8 cellular contexts compared by ENCODE assay signal in genomic region chr3:170357920-170358854, GRCh38. TPM values are rescaled to one million over a fixed set of nuclear protein-coding genes. Genes with fewer than 3 reads are reported as not detected.
A peak's percentile ranks its signal among the peaks of the same experiment; 100 is the strongest.
DNase-seq lines count a peak whose midpoint lies in the region; ATAC-seq and TF ChIP-seq lines count a peak whose summit lies in the region.

No MANE protein-coding gene starts in this region.

- peak overlapping the region; percentile 80 for H3K27ac ChIP-seq in temporal lobe (ENCODE audit: low read depth, low read length)

- ATAC-seq in GM18907 (IDR thresholded peaks at IDR 0.05; ENCODE audit: unreplicated experiment) (peak; percentile 29), HG03571 (IDR thresholded peaks at IDR 0.05; ENCODE audit: unreplicated experiment) (peak; percentile 6), omental fat pad (ENCODE audit: low FRiP score) (peak; percentile 52)

- DNase-seq in AG09319 (ENCODE audit: extremely low read depth, low read depth), result peak; percentile 43
- DNase-seq in RPMI7951 (ENCODE audit: low read depth), result peak; percentile 77
- DNase-seq in activated naive CD4-positive, alpha-beta T cell (lab: John Stamatoyannopoulos, UW), result peak; percentile 48 to 67 (median 58)
- DNase-seq in globus pallidus (ENCODE audit: low spot score), result peak; percentile 78
- peak; percentile 82 for DNase-seq in omental fat pad (ENCODE audit: low spot score)

- TF ChIP-seq CTCF in AG09319 (IDR thresholded peaks at IDR 0.05; ENCODE audit: low read depth, low read length), result peak; percentile 43
- no peak for TF ChIP-seq CTCF in omental fat pad (IDR thresholded peaks at IDR 0.05)

RNA-seq across cellular contexts. Expression of gene SKIL, which starts 0.7 kb away (rescaled TPM):
- 41.9 and 53.1 TPM in 2 replicates for total RNA-seq in RPMI7951 (2014; rRNA removed; shearing (Covaris generic))
- total RNA-seq in omental fat pad (10 to 100 TPM; 38.9 to 79.1 (median 54.9) TPM), temporal lobe (68.6 TPM)

Comparison
In these comparisons a context has a peak if more than half of its experiments do, and no peak if none do; other contexts are left out.
1. Peak in every context shown above with its lines: DNase-seq, ATAC-seq and H3K27ac ChIP-seq.